In the genomic region with DNA sequence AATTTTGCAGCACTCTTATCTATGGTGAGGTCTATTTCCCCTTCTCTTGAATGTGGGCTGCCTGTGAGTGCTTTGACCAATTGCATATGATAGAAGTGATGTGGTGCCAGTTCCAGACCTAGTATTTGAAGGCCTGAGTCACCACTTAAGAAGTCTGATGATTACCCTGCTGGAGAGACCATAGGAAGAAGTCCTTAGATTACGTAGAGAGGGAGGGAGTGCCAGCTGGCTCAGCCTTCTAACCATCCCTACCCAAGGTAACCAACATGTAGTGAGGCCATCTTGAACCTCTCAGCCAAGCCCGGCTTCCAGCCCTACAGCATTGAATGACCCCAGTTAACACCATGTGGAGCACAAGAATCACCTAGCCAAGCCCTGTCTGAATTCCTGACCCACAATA, we compare ENCODE assay signal across 18 cellular contexts.
"Had no signal": no experiment of that assay in that cellular context is flagged by ENCODE, and none has a peak within 500 bp of the region (broad histone marks: within the 10 kb centered on the region; RNA-seq: fewer than 3 reads in every experiment).

No MANE protein-coding gene starts in this region.

- H3K36me3 ChIP-seq: left ventricle myocardium inferior had no signal

- H3K4me2 ChIP-seq: hepatocyte had no signal

- H3K9me3 Mint-ChIP-seq: activated naive CD4-positive, alpha-beta T cell treated with anti-CD3 and anti-CD28 coated beads, Interleukin-2, amount 50 U/mL, for 72 hours; central memory CD8-positive, alpha-beta T cell; mesothelial cell of epicardium; naive thymus-derived CD8-positive, alpha-beta T cell had no signal

- H2AFZ ChIP-seq: hepatocyte had no signal

- H3K27ac ChIP-seq: hepatocyte, left ventricle myocardium inferior, testis had no signal

- H3K4me1 ChIP-seq: left ventricle myocardium inferior, testis had no signal

- H3K36me3 Mint-ChIP-seq: activated naive CD4-positive, alpha-beta T cell treated with anti-CD3 and anti-CD28 coated beads, Interleukin-2, amount 50 U/mL, for 72 hours; immature natural killer cell; mesothelial cell of epicardium had no signal

- H3K27ac Mint-ChIP-seq: immature natural killer cell, mesothelial cell of epicardium had no signal

- H3K79me2 ChIP-seq: hepatocyte had no signal

- H3K27me3 ChIP-seq: hepatocyte, testis had no signal

- H3K9me3 ChIP-seq: left ventricle myocardium inferior, testis had no signal

- H3K27me3 Mint-ChIP-seq: central memory CD8-positive, alpha-beta T cell; naive thymus-derived CD8-positive, alpha-beta T cell had no signal

- H3K4me3 Mint-ChIP-seq: central memory CD8-positive, alpha-beta T cell; immature natural killer cell; mesothelial cell of epicardium had no signal

- ATAC-seq: activated naive CD4-positive, alpha-beta T cell treated with anti-CD3 and anti-CD28 coated beads, Interleukin-2, amount 50 U/mL, for 72 hours; esophagus mucosa; naive thymus-derived CD8-positive, alpha-beta T cell had no signal

- DNase-seq: activated CD4-positive, alpha-beta T cell treated with anti-CD3 and anti-CD28 coated beads for 1 hour; activated T-cell treated with anti-CD3 and anti-CD28 coated beads, Interleukin-2, amount 50 U/mL, for 1 hour; effector memory CD4-positive, alpha-beta T cell; glutamatergic neuron; immature natural killer cell; kidney glomerular epithelial cell; left ventricle myocardium inferior; naive thymus-derived CD8-positive, alpha-beta T cell; stimulated activated CD4-positive, alpha-beta T cell treated with anti-CD3 and anti-CD28 coated beads, Interleukin-4, amount 100 ng/mL, for 1 hour; stimulated activated naive CD4-positive, alpha-beta T cell; T-helper 9 cell; testis; trophoblast cell had no signal

- H3K4me1 Mint-ChIP-seq: central memory CD8-positive, alpha-beta T cell; immature natural killer cell had no signal

- H3K4me3 ChIP-seq: hepatocyte, left ventricle myocardium inferior, testis had no signal
